26 cellular contexts compared by ENCODE assay signal in genomic region chr5:168646335-168646734, GRCh38.
"Had no signal": no experiment of that assay in that cellular context is flagged by ENCODE, and none has a peak within 500 bp of the region (broad histone marks: within the 10 kb centered on the region; RNA-seq: fewer than 3 reads in every experiment).

No MANE protein-coding gene starts in this region.

- DNase-seq: activated CD4-positive, alpha-beta memory T cell treated with anti-CD3 and anti-CD28 coated beads for 36 hours; activated CD4-positive, alpha-beta T cell treated with anti-CD3 and anti-CD28 coated beads, Interleukin-2, amount 10 ng/mL, durations not matched to agents 24 days and 14 days; activated CD4-positive, CD25-positive, alpha-beta regulatory T cell treated with anti-CD3 and anti-CD28 coated beads, Interleukin-2, amount 50 U/mL, for 72 hours; activated CD8-positive, alpha-beta memory T cell treated with anti-CD3 and anti-CD28 coated beads, Interleukin-2, amount 50 U/mL, for 4 hours; activated effector memory CD4-positive, alpha-beta T cell treated with anti-CD3 and anti-CD28 coated beads, Interleukin-2, amount 50 U/mL, for 16 hours; activated naive CD4-positive, alpha-beta T cell treated with anti-CD3 and anti-CD28 coated beads, Interleukin-2, amount 10 ng/mL, durations not matched to agents 7 days and 5 days; activated naive CD8-positive, alpha-beta T cell treated with anti-CD3 and anti-CD28 coated beads, Interleukin-2, amount 10 ng/mL, durations not matched to agents 7 days and 5 days; activated T-cell treated with anti-CD3 and anti-CD28 coated beads, Interleukin-2, amount 50 U/mL, for 1 hour; dorsolateral prefrontal cortex; effector memory CD4-positive, alpha-beta T cell; left cardiac atrium; left ventricle myocardium superior; naive B cell; nephron progenitor cell; right lobe of liver; stimulated activated CD4-positive, alpha-beta T cell treated with anti-CD3 and anti-CD28 coated beads, Interleukin-12 subunit alpha, Interleukin-12 subunit beta, amount 100 ng/mL, for 4 hours; stimulated activated CD4-positive, alpha-beta T cell treated with anti-CD3 and anti-CD28 coated beads, Interleukin-4, amount 100 ng/mL, for 1 hour; stimulated activated naive CD8-positive, alpha-beta T cell treated with anti-CD3 and anti-CD28 coated beads, Interleukin-15, Interleukin-2, amounts not matched to agents 100 U/mL and 50 U/mL, for 24 hours; T-helper 17 cell; T1000; uterus had no signal

- H3K27me3 ChIP-seq: dorsolateral prefrontal cortex, neutrophil, right lobe of liver, uterus had no signal

- H3K4me1 ChIP-seq: right lobe of liver, uterus had no signal

- H3K9me3 ChIP-seq: neutrophil, right lobe of liver, thoracic aorta, uterus had no signal

- H3K27ac ChIP-seq: dorsolateral prefrontal cortex, neutrophil, right lobe of liver, thoracic aorta, uterus had no signal

- ATAC-seq: left cardiac atrium; left ventricle myocardium superior; stimulated activated naive CD8-positive, alpha-beta T cell treated with anti-CD3 and anti-CD28 coated beads, Interleukin-15, Interleukin-2, amounts not matched to agents 100 U/mL and 50 U/mL, for 24 hours; T-helper 17 cell had no signal

- FAIRE-seq: colon, frontal cortex had no signal

- H3K36me3 ChIP-seq: neutrophil, right lobe of liver, thoracic aorta, uterus had no signal

- H3K4me3 ChIP-seq: dorsolateral prefrontal cortex, right lobe of liver, skin epidermis, thoracic aorta, uterus had no signal
